Comparison of ENCODE assay signal across 1 cellular context in genomic region chr9:136258786-136259516, GRCh38.
TF ChIP-seq lines count a peak whose summit lies in the region.

No MANE protein-coding gene starts in this region.

TF ChIP-seq in HepG2, 621 proteins besides CTCF, POLR2A, EP300 and RAD21:
- TF ChIP-seq ZBTB33 (CRISPR knock-in tag; IDR thresholded peaks at IDR 0.05) (0 out of 2 replicates have a peak, but pooled peaks have one; percentile 15), ARID2 (CRISPR knock-in tag; IDR thresholded peaks at IDR 0.05; ENCODE audit: borderline replicate concordance) (no peak)
